In the genomic region with DNA sequence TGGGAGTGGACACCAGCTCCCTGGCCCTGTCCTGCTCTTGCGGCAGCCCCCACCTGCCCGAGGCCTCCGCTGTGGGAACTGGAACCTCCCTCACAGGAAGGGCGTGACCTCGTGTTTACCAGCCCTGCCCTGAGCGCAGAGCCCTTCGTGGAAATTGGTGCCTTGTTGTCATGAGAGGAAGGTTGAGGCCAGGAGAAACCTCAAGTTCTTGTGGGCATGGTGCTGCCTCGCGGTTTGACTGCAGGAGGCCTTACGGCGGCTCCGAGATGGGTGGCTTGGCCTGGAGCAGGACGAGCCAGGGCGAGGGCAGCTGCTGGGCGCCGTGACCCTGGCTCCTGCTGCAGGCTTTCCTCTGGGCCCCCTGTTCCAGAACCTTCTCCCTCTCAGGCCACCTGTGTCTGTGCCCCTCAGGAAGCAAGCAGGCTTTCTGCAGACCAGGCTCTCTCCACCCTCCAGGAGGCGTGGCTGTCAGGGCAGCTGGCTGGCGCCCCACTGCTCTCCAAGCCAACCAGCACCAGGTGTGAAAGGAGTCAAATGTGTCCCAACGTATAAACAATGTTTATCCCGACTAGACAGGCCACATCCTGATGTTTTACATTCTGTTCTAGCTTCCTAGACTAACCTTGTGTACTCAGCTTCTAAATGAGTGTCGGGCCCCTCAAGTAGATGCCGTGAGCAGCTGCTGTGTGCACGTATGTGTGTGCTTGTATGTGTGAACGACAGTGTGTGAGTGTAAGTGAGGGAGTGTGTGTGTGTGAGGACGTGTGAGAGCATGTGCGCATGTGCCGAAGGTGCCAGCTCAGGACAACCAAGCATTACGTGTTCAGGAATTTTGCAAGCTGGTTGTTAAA, we compare ENCODE assay signal across 8 cellular contexts. TPM values are rescaled to one million over a fixed set of nuclear protein-coding genes. Genes with fewer than 3 reads are reported as not detected.
A peak's percentile ranks its signal among the peaks of the same experiment; 100 is the strongest.
DNase-seq lines count a peak whose midpoint lies in the region; ATAC-seq, FAIRE-seq and TF ChIP-seq lines count a peak whose summit lies in the region.

No MANE protein-coding gene starts in this region.

- TF ChIP-seq CTCF in K562 (IDR thresholded peaks at IDR 0.05 in 2 of 3, conservative IDR thresholded peaks at IDR 0.05 in 1 of 3; ENCODE audit: insufficient read depth in 2 of 3, low read depth in 1 of 3, low read length in 3 of 3), result no peak

- FAIRE-seq in K562 (lab: Jason Lieb, UNC), result no peak

- H3K4me1 ChIP-seq in SJCRH30 (peaks cover 17% of the 10 kb centered on the region), K562 (replicated peaks in 1 of 2; ENCODE audit: control insufficient read depth in 2 of 2, insufficient read depth in 2 of 2, low read length in 2 of 2) (peaks cover 15 to 44% of the 10 kb centered on the region in 2 experiments; a peak in 3 of 5 replicates)

- ATAC-seq in K562 (peak; percentile 53), GM21529 (IDR thresholded peaks at IDR 0.05; ENCODE audit: unreplicated experiment) (no peak), GM21786 (IDR thresholded peaks at IDR 0.05; ENCODE audit: unreplicated experiment) (no peak), HG02870 (IDR thresholded peaks at IDR 0.05; ENCODE audit: unreplicated experiment) (no peak)

- H2AFZ ChIP-seq in K562 (ENCODE audit: low read depth, low read length), result 0 out of 2 replicates have a peak overlapping the region, but pooled peaks have one; percentile 25

- POLR2A ChIA-PET in K562 (lab: Yijun Ruan, JAX), result interaction anchor here (0.7 to 0.9 kb wide), 2 partner anchors 9 to 71 kb away, joined by 3 read pairs; no protein-coding TSS in a partner anchor

- CTCF ChIA-PET in K562 (lab: Yijun Ruan, JAX; ENCODE audit: low intra/inter-chr PET ratio), result interaction anchor here (0.6 kb wide), 1 partner anchor 179 kb away, joined by 3 read pairs; no protein-coding TSS in a partner anchor

- BruUV-seq in K562 (replicated peaks; lab: Mats Ljungman, UMichigan), result no TSS peak

- H3K36me3 ChIP-seq in SJCRH30 (no peaks in the 10 kb centered on the region), K562 (ENCODE audit: control insufficient read depth, insufficient read depth, low read length) (no peaks in the 10 kb centered on the region)

- H3K79me2 ChIP-seq in K562 (ENCODE audit: control insufficient read depth, insufficient read depth, low read length), result no peaks in the 10 kb centered on the region

- H4K20me1 ChIP-seq in K562 (replicated peaks; ENCODE audit: control insufficient read depth, insufficient read depth, low read length), result no peaks in the 10 kb centered on the region

- H3K9ac ChIP-seq in K562 (ENCODE audit: insufficient read depth in 1 of 2, low read depth in 2 of 2, low read length in 2 of 2), result 0 out of 4 replicates have a peak overlapping the region, but pooled peaks of 1 of the 2 experiments have one; percentile 45

- H3K27ac ChIP-seq in SJCRH30 (no peak overlapping the region), K562 (ENCODE audit: extremely low read depth, low read depth, low read length) (no peak overlapping the region)

- no peak overlapping the region for H3K4me2 ChIP-seq in K562 (ENCODE audit: insufficient read depth, low read length)

- TF ChIP-seq EP300 in K562 (IDR thresholded peaks at IDR 0.05; ENCODE audit: low read length), result no peak

- in situ Hi-C loops in K562 (cut with MboI), result no loop called here

- DNase-seq in NAMALWA (ENCODE audit: low spot score), result peak; percentile 55
- DNase-seq in SJCRH30, result peak; percentile 68
- peak in 2 of 4 experiments; percentile 30 to 34 for DNase-seq in K562 (ENCODE audit: extremely low read depth in 1 of 4, low spot score in 3 of 4)
- peak; percentile 32 for DNase-seq in stimulated activated CD4-positive, alpha-beta T cell treated with anti-CD3 and anti-CD28 coated beads, Interleukin-12 subunit alpha, Interleukin-12 subunit beta, amount 100 ng/mL, for 4 hours
- no peak for DNase-seq in GOT3 (lab: John Stamatoyannopoulos, UW)

- no peak for TF ChIP-seq POLR2A in K562 (conservative IDR thresholded peaks at IDR 0.05)

- WGBS in K562 (ENCODE audit: insufficient coverage, low coverage, missing lambda C conversion rate), result 68% methylated on average over 21 of the region's 28 CpGs

- H3K4me3 ChIP-seq in SJCRH30 (no peak overlapping the region), K562 (no peak overlapping the region)

- no peak for TF ChIP-seq RAD21 in K562 (CRISPR knock-in tag; conservative IDR thresholded peaks at IDR 0.05 in 1 of 2, IDR thresholded peaks at IDR 0.05 in 1 of 2)

- intact Hi-C loops in K562 (cut with micrococcal nuclease), result no loop called here

- H3K27me3 ChIP-seq in SJCRH30 (no peaks in the 10 kb centered on the region), K562 (ENCODE audit: control insufficient read depth in 2 of 2, insufficient read depth in 2 of 2, low read length in 2 of 2) (no peaks in the 10 kb centered on the region)

- H3K9me1 ChIP-seq in K562 (ENCODE audit: control insufficient read depth, insufficient read depth, low read length), result no peaks in the 10 kb centered on the region

- H3K9me3 ChIP-seq in SJCRH30 (replicated peaks), result no peaks in the 10 kb centered on the region
- no peaks in the 10 kb centered on the region for H3K9me3 ChIP-seq in K562 (replicated peaks; ENCODE audit: control insufficient read depth, insufficient read depth, low read depth, low read length)

RNA-seq across cellular contexts. Expression of gene RASA3, which starts 10.4 kb away (rescaled TPM):
- 18.6 and 20.5 TPM in 2 replicates for total RNA-seq in SJCRH30 (2014; rRNA removed; shearing (Covaris generic))
- 25.3 and 38.4 TPM in 2 replicates for total RNA-seq in K562 (2011; cell fraction: chromatin; rRNA removed; ENCODE audit: low replicate concordance)
- total RNA-seq in K562 (2011; cell fraction: nucleolus; rRNA removed), result 14.7 and 16.1 TPM in 2 replicates
- 13.4 and 15.3 TPM in 2 replicates for total RNA-seq in K562 (2011; cell fraction: nucleoplasm; rRNA removed)
- total RNA-seq in K562 (2014; rRNA removed), result 15.3 and 17.8 TPM in 2 replicates
- total RNA-seq in K562 (2014; rRNA removed; fragmentation: Illumina TruSeq; extraction: Trizol), result 9.6 and 10.7 TPM in 2 replicates
- total RNA-seq in K562 (2015; rRNA removed; fragmentation: Illumina TruSeq; extraction: Trizol), result 12.9 and 13.7 TPM in 2 replicates
- total RNA-seq in K562 (2021), result 21.4 and 25.3 TPM in 2 replicates
- 14.1 and 14.4 TPM in 2 replicates for polyA plus RNA-seq in K562 (2011; rRNA removed)
- 14.1 and 18.5 TPM in 2 replicates for polyA plus RNA-seq in K562 (2011; cell fraction: cytosol; rRNA removed)
- 16.6 and 21.7 TPM in 2 replicates for polyA plus RNA-seq in K562 (2011; cell fraction: nucleus; rRNA removed)
- polyA plus RNA-seq in K562 (2012), result 17.5 and 23.4 TPM in 2 replicates
- polyA plus RNA-seq in K562 (2014; fragmentation: Illumina TruSeq; extraction: Trizol), result 17.3 and 19.7 TPM in 2 replicates
- polyA plus RNA-seq in K562 (2014; fragmentation: Nextera tagmentation; extraction: Ambion mirVana), result 1 to 10 TPM in 1 of 2 experiments, under 1 TPM in 1; 0.72 to 1.2 TPM
- polyA plus RNA-seq in K562 (2014; rRNA removed), result 19.1 and 21.9 TPM in 2 replicates
- 10.5 and 13.0 TPM in 2 replicates for polyA minus RNA-seq in K562 (2011; rRNA and poly(A)+ RNA removed)
- 10.9 and 12.9 TPM in 2 replicates for polyA minus RNA-seq in K562 (2011; cell fraction: cytosol; rRNA and poly(A)+ RNA removed)
- 6.3 and 8.4 TPM in 2 replicates for polyA minus RNA-seq in K562 (2011; cell fraction: nucleus; rRNA and poly(A)+ RNA removed)

RNA-seq across cellular contexts. Expression of gene CFAP97D2, which starts 36.2 kb away (rescaled TPM):
- total RNA-seq in SJCRH30 (2014; rRNA removed; shearing (Covaris generic)), result 0.58 and 0.71 TPM in 2 replicates
- not detected in 2 replicates for total RNA-seq in K562 (2011; cell fraction: chromatin; rRNA removed; ENCODE audit: low replicate concordance)
- total RNA-seq in K562 (2011; cell fraction: nucleolus; rRNA removed), result not detected in 2 replicates
- total RNA-seq in K562 (2011; cell fraction: nucleoplasm; rRNA removed), result not detected in 2 replicates
- total RNA-seq in K562 (2014; rRNA removed) (not detected in 2 replicates), K562 (2014; rRNA removed; fragmentation: Illumina TruSeq; extraction: Trizol) (not detected in 2 replicates), K562 (2015; rRNA removed; fragmentation: Illumina TruSeq; extraction: Trizol) (not detected in 2 replicates), K562 (2021) (not detected in 2 replicates)
- polyA plus RNA-seq in K562 (2011; rRNA removed) (not detected in 2 replicates), K562 (2014; fragmentation: Illumina TruSeq; extraction: Trizol) (not detected in 2 replicates), K562 (2014; fragmentation: Nextera tagmentation; extraction: Ambion mirVana) (not detected), K562 (2014; rRNA removed) (not detected in 2 replicates)
- not detected in 2 replicates for polyA plus RNA-seq in K562 (2011; cell fraction: cytosol; rRNA removed)
- polyA plus RNA-seq in K562 (2011; cell fraction: nucleus; rRNA removed), result not detected in 2 replicates
- 0.07 and 0.40 TPM in 2 replicates for polyA plus RNA-seq in K562 (2012)
- polyA minus RNA-seq in K562 (2011; rRNA and poly(A)+ RNA removed), result not detected in 2 replicates
- not detected in 2 replicates for polyA minus RNA-seq in K562 (2011; cell fraction: cytosol; rRNA and poly(A)+ RNA removed)
- polyA minus RNA-seq in K562 (2011; cell fraction: nucleus; rRNA and poly(A)+ RNA removed), result not detected in 2 replicates
